ENCODE assay signal across 8 cellular contexts in genomic region chr13:44098559-44098958, GRCh38.
"Had no signal": no experiment of that assay in that cellular context is flagged by ENCODE, and none has a peak within 500 bp of the region (broad histone marks: within the 10 kb centered on the region; RNA-seq: fewer than 3 reads in every experiment).

No MANE protein-coding gene starts in this region.

- DNase-seq: H9, HCEC 1CT, IMR-90, KG1 had no signal

- H3K27ac ChIP-seq: HL-60 had no signal

- H3K4me3 ChIP-seq: GM23338, K562 had no signal

- ATAC-seq: GM23338, HepG2, K562 had no signal
